Comparison of ENCODE assay signal across 1 cellular context in the genomic region with DNA sequence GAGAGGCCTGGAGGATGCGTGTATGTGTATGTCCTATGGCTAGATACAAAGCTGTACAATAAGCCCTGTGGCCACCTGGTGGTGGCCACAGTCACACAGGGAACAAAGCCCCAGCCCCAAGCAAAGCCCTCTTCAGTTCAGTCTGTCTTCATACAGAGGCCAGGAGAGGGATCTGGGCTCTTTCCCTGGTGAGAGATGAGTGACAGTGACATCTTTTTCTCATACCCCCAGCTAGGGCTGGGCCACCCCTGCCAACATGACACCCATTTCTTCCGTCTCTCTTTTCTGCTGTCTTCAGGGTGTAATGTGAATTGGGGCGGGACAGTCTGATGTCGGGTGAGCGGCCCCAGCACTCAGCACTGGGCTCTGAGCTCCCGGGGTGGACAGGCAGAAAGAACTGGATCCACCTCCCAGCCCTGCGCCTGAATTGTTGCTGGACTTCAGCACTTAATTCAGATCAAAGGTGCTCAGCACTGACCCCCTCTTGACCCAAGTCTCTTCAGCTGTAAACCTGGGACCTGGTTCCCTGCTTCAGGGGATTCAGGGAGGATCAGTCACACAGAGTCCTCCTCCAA.
TF ChIP-seq lines count a peak whose summit lies in the region.

No MANE protein-coding gene starts in this region.

TF ChIP-seq in WTC11, 78 proteins besides CTCF, POLR2A, EP300 and RAD21 (continued from another document):
- TF ChIP-seq, protein P1, sequence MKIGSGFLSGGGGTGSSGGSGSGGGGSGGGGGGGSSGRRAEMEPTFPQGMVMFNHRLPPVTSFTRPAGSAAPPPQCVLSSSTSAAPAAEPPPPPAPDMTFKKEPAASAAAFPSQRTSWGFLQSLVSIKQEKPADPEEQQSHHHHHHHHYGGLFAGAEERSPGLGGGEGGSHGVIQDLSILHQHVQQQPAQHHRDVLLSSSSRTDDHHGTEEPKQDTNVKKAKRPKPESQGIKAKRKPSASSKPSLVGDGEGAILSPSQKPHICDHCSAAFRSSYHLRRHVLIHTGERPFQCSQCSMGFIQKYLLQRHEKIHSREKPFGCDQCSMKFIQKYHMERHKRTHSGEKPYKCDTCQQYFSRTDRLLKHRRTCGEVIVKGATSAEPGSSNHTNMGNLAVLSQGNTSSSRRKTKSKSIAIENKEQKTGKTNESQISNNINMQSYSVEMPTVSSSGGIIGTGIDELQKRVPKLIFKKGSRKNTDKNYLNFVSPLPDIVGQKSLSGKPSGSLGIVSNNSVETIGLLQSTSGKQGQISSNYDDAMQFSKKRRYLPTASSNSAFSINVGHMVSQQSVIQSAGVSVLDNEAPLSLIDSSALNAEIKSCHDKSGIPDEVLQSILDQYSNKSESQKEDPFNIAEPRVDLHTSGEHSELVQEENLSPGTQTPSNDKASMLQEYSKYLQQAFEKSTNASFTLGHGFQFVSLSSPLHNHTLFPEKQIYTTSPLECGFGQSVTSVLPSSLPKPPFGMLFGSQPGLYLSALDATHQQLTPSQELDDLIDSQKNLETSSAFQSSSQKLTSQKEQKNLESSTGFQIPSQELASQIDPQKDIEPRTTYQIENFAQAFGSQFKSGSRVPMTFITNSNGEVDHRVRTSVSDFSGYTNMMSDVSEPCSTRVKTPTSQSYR (CRISPR knock-in tag; IDR thresholded peaks at IDR 0.05): no peak
- TF ChIP-seq ZNF416 (CRISPR knock-in tag; IDR thresholded peaks at IDR 0.05): no peak
- no peak for TF ChIP-seq ZNF396 (CRISPR knock-in tag; IDR thresholded peaks at IDR 0.05; ENCODE audit: borderline replicate concordance)
- no peak for TF ChIP-seq ATF1 (CRISPR knock-in tag; IDR thresholded peaks at IDR 0.05)
- no peak for TF ChIP-seq FOXP4 (CRISPR knock-in tag; IDR thresholded peaks at IDR 0.05)
- no peak for TF ChIP-seq GABPB1 (CRISPR knock-in tag; IDR thresholded peaks at IDR 0.05)
- no peak for TF ChIP-seq KAT7 (CRISPR knock-in tag; IDR thresholded peaks at IDR 0.05; ENCODE audit: borderline replicate concordance)
- TF ChIP-seq ETV6 (CRISPR knock-in tag; IDR thresholded peaks at IDR 0.05): no peak
- TF ChIP-seq GRHL2 (CRISPR knock-in tag; IDR thresholded peaks at IDR 0.05; ENCODE audit: insufficient replicate concordance, severe bottlenecking): no peak
- TF ChIP-seq FOXK1 (CRISPR knock-in tag; IDR thresholded peaks at IDR 0.05): no peak
- no peak for TF ChIP-seq MAX (CRISPR knock-in tag; IDR thresholded peaks at IDR 0.05)
TF ChIP-seq in WTC11: peak in this region for 0.
